In the genomic region with DNA sequence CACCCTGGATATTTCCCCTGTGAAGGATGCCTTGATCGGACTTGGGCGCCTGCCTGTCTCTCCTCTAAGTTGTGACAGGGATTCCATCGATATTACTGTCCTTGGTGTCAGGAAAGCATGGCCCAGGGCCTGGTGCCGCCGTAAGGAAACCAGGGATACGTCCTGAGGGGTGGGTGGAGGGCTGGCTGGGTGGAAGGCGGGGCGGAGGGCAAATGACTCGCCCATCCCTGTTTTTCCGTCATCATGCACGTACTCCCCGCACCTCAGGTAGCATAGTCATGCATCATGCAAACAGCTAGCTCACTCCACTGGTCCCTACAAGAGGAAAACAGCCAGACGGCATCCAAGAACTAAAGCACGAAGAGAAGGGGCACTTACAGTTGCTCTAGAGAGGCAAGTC, we compare ENCODE assay signal across 23 cellular contexts. TPM values are rescaled to one million over a fixed set of nuclear protein-coding genes. Genes with fewer than 3 reads are reported as not detected.
DNase-seq lines count a peak whose midpoint lies in the region; ATAC-seq, FAIRE-seq and TF ChIP-seq lines count a peak whose summit lies in the region.
"Had no signal": no experiment of that assay in that cellular context is flagged by ENCODE, and none has a peak within 500 bp of the region (broad histone marks: within the 10 kb centered on the region; RNA-seq: fewer than 3 reads in every experiment).

No MANE protein-coding gene starts in this region.

- peaks cover 27% of the 10 kb centered on the region for H3K36me3 ChIP-seq in smooth muscle cell (ENCODE audit: low read depth)

- H3K4me3 Mint-ChIP-seq in WTC11, result no peak overlapping the region
- H3K4me3 Mint-ChIP-seq: memory B cell, neural crest cell had no signal

- H3K27me3 Mint-ChIP-seq in WTC11 (ENCODE audit: low read depth), result no peaks in the 10 kb centered on the region

- TF ChIP-seq CTCF in WTC11 (IDR thresholded peaks at IDR 0.05) (no peak), smooth muscle cell (IDR thresholded peaks at IDR 0.05; ENCODE audit: borderline replicate concordance, insufficient read depth, poor library complexity, severe bottlenecking) (no peak)

- no peak overlapping the region for H2AFZ ChIP-seq in smooth muscle cell (ENCODE audit: low read depth)

- no peaks in the 10 kb centered on the region for H3K4me1 ChIP-seq in smooth muscle cell (ENCODE audit: low read depth)
- H3K4me1 ChIP-seq: testis had no signal

- CTCF ChIA-PET in WTC11 (lab: Charles Lee), result interaction anchor here (2.0 to 2.3 kb wide), 2 partner anchors 64 to 82 kb away, joined by 10 to 15 read pairs; no protein-coding TSS in a partner anchor

- H3K9me3 Mint-ChIP-seq in WTC11, result no peaks in the 10 kb centered on the region
- H3K9me3 Mint-ChIP-seq: memory B cell, neural crest cell had no signal

- POLR2A ChIA-PET in WTC11 (lab: Charles Lee), result no interaction called here

- no peak for DNase-seq in HTR-8/SVneo (ENCODE audit: insufficient read length, low spot score)
- no peak for DNase-seq in WTC11 (ENCODE audit: low spot score)
- DNase-seq in kidney tubule cell (ENCODE audit: low spot score), result peak; percentile 29
- no peak for DNase-seq in smooth muscle cell (lab: John Stamatoyannopoulos, UW; ENCODE audit: unreplicated experiment)
- no peak for DNase-seq in NCI-H1105 (lab: John Stamatoyannopoulos, UW)
- DNase-seq: activated CD4-positive, CD25-positive, alpha-beta regulatory T cell treated with anti-CD3 and anti-CD28 coated beads, Interleukin-2, amount 50 U/mL, for 72 hours; activated CD8-positive, alpha-beta memory T cell treated with anti-CD3 and anti-CD28 coated beads for 24 hours; activated naive CD4-positive, alpha-beta T cell treated with anti-CD3 and anti-CD28 coated beads, Interleukin-2, amount 50 U/mL, for 16 hours; activated T-cell treated with anti-CD3 and anti-CD28 coated beads, Interleukin-2, amount 50 U/mL, for 48 hours; hypothalamus; MG63; NCI-H1436 treated with DMSO at 0.1 percent for 48 hours; NCI-H2171 treated with DMSO at 0.1 percent for 48 hours; NCI-H748 treated with DMSO at 0.1 percent for 48 hours; T-helper 9 cell had no signal

- H4K20me1 ChIP-seq in smooth muscle cell (ENCODE audit: low read depth), result peaks cover 92% of the 10 kb centered on the region

- H3K36me3 Mint-ChIP-seq in WTC11, result peaks cover 39% of the 10 kb centered on the region
- H3K36me3 Mint-ChIP-seq: memory B cell had no signal

- peaks cover 18% of the 10 kb centered on the region for H3K4me1 Mint-ChIP-seq in WTC11
- H3K4me1 Mint-ChIP-seq: memory B cell had no signal

- no peak overlapping the region for H3K4me2 ChIP-seq in smooth muscle cell

- H3F3A ChIP-seq in smooth muscle cell (ENCODE audit: low read depth), result peaks cover 11% of the 10 kb centered on the region

- H3K27ac ChIP-seq in smooth muscle cell (ENCODE audit: low read depth), result peak overlapping the region; percentile 58
- H3K27ac ChIP-seq: ascending aorta, testis had no signal

- peak; percentile 13 for FAIRE-seq in HTR-8/SVneo (lab: Jason Lieb, UNC)
- FAIRE-seq: colon had no signal

- no peaks in the 10 kb centered on the region for H3K9me3 ChIP-seq in smooth muscle cell (replicated peaks; ENCODE audit: low read depth)
- H3K9me3 ChIP-seq: ascending aorta, MG63, testis had no signal

- ATAC-seq in WTC11, result no peak
- ATAC-seq in GM21423 (IDR thresholded peaks at IDR 0.05; ENCODE audit: unreplicated experiment), result no peak
- no peak for ATAC-seq in GM18517 (IDR thresholded peaks at IDR 0.05; ENCODE audit: unreplicated experiment)

- peaks cover 47% of the 10 kb centered on the region for H3K79me2 ChIP-seq in smooth muscle cell (ENCODE audit: low read depth)

- H3K9ac ChIP-seq in smooth muscle cell (ENCODE audit: low read depth), result no peak overlapping the region

- WGBS in smooth muscle cell (ENCODE audit: low lambda C conversion rate), result 71% methylated on average over 13 of the region's 14 CpGs

- H3K27me3 ChIP-seq in smooth muscle cell (ENCODE audit: low read depth), result no peaks in the 10 kb centered on the region
- H3K27me3 ChIP-seq: ascending aorta, MG63, testis had no signal

- H3K27ac Mint-ChIP-seq in WTC11, result peak overlapping the region; percentile 93
- H3K27ac Mint-ChIP-seq: memory B cell had no signal

- no peak overlapping the region for H3K4me3 ChIP-seq in smooth muscle cell
- H3K4me3 ChIP-seq: ascending aorta, MG63, testis had no signal

TF ChIP-seq in WTC11, 78 proteins besides CTCF, POLR2A, EP300 and RAD21 (continues in another document):
- TF ChIP-seq FOXJ3 (CRISPR knock-in tag; IDR thresholded peaks at IDR 0.05; ENCODE audit: borderline replicate concordance), result no peak
- TF ChIP-seq ZNF396 (CRISPR knock-in tag; IDR thresholded peaks at IDR 0.05; ENCODE audit: borderline replicate concordance), result no peak
- TF ChIP-seq, protein P1, sequence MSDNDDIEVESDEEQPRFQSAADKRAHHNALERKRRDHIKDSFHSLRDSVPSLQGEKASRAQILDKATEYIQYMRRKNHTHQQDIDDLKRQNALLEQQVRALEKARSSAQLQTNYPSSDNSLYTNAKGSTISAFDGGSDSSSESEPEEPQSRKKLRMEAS (CRISPR knock-in tag; IDR thresholded peaks at IDR 0.05), result no peak
- no peak for TF ChIP-seq FOXK1 (CRISPR knock-in tag; IDR thresholded peaks at IDR 0.05)
- TF ChIP-seq GTF2I (CRISPR knock-in tag; conservative IDR thresholded peaks at IDR 0.05), result no peak
- TF ChIP-seq, protein P2, sequence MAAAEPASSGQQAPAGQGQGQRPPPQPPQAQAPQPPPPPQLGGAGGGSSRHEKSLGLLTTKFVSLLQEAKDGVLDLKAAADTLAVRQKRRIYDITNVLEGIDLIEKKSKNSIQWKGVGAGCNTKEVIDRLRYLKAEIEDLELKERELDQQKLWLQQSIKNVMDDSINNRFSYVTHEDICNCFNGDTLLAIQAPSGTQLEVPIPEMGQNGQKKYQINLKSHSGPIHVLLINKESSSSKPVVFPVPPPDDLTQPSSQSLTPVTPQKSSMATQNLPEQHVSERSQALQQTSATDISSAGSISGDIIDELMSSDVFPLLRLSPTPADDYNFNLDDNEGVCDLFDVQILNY (CRISPR knock-in tag; IDR thresholded peaks at IDR 0.05), result no peak
- TF ChIP-seq, protein P3, sequence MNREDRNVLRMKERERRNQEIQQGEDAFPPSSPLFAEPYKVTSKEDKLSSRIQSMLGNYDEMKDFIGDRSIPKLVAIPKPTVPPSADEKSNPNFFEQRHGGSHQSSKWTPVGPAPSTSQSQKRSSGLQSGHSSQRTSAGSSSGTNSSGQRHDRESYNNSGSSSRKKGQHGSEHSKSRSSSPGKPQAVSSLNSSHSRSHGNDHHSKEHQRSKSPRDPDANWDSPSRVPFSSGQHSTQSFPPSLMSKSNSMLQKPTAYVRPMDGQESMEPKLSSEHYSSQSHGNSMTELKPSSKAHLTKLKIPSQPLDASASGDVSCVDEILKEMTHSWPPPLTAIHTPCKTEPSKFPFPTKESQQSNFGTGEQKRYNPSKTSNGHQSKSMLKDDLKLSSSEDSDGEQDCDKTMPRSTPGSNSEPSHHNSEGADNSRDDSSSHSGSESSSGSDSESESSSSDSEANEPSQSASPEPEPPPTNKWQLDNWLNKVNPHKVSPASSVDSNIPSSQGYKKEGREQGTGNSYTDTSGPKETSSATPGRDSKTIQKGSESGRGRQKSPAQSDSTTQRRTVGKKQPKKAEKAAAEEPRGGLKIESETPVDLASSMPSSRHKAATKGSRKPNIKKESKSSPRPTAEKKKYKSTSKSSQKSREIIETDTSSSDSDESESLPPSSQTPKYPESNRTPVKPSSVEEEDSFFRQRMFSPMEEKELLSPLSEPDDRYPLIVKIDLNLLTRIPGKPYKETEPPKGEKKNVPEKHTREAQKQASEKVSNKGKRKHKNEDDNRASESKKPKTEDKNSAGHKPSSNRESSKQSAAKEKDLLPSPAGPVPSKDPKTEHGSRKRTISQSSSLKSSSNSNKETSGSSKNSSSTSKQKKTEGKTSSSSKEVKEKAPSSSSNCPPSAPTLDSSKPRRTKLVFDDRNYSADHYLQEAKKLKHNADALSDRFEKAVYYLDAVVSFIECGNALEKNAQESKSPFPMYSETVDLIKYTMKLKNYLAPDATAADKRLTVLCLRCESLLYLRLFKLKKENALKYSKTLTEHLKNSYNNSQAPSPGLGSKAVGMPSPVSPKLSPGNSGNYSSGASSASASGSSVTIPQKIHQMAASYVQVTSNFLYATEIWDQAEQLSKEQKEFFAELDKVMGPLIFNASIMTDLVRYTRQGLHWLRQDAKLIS (CRISPR knock-in tag; IDR thresholded peaks at IDR 0.05; ENCODE audit: borderline replicate concordance), result no peak
- TF ChIP-seq, protein P4, sequence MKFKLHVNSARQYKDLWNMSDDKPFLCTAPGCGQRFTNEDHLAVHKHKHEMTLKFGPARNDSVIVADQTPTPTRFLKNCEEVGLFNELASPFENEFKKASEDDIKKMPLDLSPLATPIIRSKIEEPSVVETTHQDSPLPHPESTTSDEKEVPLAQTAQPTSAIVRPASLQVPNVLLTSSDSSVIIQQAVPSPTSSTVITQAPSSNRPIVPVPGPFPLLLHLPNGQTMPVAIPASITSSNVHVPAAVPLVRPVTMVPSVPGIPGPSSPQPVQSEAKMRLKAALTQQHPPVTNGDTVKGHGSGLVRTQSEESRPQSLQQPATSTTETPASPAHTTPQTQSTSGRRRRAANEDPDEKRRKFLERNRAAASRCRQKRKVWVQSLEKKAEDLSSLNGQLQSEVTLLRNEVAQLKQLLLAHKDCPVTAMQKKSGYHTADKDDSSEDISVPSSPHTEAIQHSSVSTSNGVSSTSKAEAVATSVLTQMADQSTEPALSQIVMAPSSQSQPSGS (CRISPR knock-in tag; IDR thresholded peaks at IDR 0.05; ENCODE audit: borderline replicate concordance, low read depth), result no peak
- no peak for TF ChIP-seq TP53 (CRISPR knock-in tag; IDR thresholded peaks at IDR 0.05)
- TF ChIP-seq SMAD3 (CRISPR knock-in tag; IDR thresholded peaks at IDR 0.05; ENCODE audit: borderline replicate concordance), result no peak
- TF ChIP-seq, protein P5, sequence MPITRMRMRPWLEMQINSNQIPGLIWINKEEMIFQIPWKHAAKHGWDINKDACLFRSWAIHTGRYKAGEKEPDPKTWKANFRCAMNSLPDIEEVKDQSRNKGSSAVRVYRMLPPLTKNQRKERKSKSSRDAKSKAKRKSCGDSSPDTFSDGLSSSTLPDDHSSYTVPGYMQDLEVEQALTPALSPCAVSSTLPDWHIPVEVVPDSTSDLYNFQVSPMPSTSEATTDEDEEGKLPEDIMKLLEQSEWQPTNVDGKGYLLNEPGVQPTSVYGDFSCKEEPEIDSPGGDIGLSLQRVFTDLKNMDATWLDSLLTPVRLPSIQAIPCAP (CRISPR knock-in tag; IDR thresholded peaks at IDR 0.05), result no peak
- TF ChIP-seq CREB1 (CRISPR knock-in tag; IDR thresholded peaks at IDR 0.05), result no peak

RNA-seq across cellular contexts. Expression of a gene that starts 57.1 kb away (rescaled TPM):
- 146 to 166 TPM (median 157 TPM) in 3 replicates for total RNA-seq in WTC11 (2021)
- total RNA-seq in smooth muscle cell, result 328 and 334 TPM in 2 replicates
- polyA plus RNA-seq in smooth muscle cell, result 253 and 333 TPM in 2 replicates
- total RNA-seq: OCI-LY7 had no signal
